10 cellular contexts compared by ENCODE assay signal in the genomic region with DNA sequence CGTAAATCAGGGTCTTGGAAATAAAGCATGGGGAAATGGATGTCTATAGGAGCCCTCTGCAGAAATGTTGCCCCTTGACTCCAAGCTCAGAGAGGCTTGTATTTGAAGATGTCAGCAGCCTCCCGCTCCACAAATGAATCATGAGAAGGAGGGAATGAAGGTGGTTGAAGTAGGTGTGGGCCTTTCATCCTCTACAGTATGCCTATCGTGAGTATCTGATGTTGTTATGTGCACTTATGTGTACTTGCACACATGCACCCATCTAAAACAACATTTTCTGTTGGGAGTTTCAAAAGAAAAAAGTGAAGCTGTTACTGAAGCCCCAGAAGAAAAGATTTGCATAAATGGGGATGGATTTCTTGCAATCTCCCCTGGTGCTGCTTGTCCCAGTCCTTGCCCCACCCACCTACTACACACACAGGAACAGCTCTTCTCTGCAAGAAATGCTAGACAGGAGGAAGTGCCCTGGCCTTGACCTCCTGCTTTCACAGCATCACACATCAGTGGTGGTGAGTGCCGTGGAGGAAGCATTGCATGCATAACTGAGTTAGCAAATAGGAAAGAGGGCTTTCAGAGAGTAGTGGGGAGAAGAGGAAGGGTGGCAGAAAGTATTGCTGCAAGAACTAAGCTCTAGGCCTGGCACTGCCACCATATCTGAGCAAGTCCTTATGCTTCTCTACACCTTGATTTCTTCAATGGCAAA.
DNase-seq lines count a peak whose midpoint lies in the region; ATAC-seq and TF ChIP-seq lines count a peak whose summit lies in the region.
"Had no signal": no experiment of that assay in that cellular context is flagged by ENCODE, and none has a peak within 500 bp of the region (broad histone marks: within the 10 kb centered on the region; RNA-seq: fewer than 3 reads in every experiment).

No MANE protein-coding gene starts in this region.

- H3K4me3 ChIP-seq in gastroesophageal sphincter (no peak overlapping the region), coronary artery (no peak overlapping the region)

- no peaks in the 10 kb centered on the region for H3K36me3 ChIP-seq in gastroesophageal sphincter

- peak; percentile 13 for DNase-seq in stimulated activated CD4-positive, alpha-beta T cell treated with anti-CD3 and anti-CD28 coated beads, Interleukin-12 subunit alpha, Interleukin-12 subunit beta, amount 100 ng/mL, for 4 hours
- no peak for DNase-seq in stimulated activated CD4-positive, alpha-beta T cell treated with anti-CD3 and anti-CD28 coated beads, Interleukin-4, amount 100 ng/mL, for 4 hours
- DNase-seq in T-cell, result peak; percentile 4 to 61 (median 29)
- DNase-seq in stimulated activated CD8-positive, alpha-beta memory T cell treated with anti-CD3 and anti-CD28 coated beads, Interleukin-4, amount 100 ng/mL, for 48 hours, result peak; percentile 46
- DNase-seq in coronary artery (ENCODE audit: low spot score), result no peak

- H3K9me3 Mint-ChIP-seq in T-cell, result peaks cover under 1 to 19% (median 2%) of the 10 kb centered on the region in 3 donors

- peak; percentile 87 to 96 (median 96) for ATAC-seq in T-cell (replicated peaks in 1 of 4)
- peak; percentile 40 for ATAC-seq in gastroesophageal sphincter
- ATAC-seq in HG02981 (IDR thresholded peaks at IDR 0.05; ENCODE audit: unreplicated experiment), result no peak
- no peak for ATAC-seq in GM21360 (IDR thresholded peaks at IDR 0.05; ENCODE audit: unreplicated experiment)
- ATAC-seq: Panc1 had no signal

- TF ChIP-seq POLR2A in gastroesophageal sphincter (IDR thresholded peaks at IDR 0.05), result no peak

- 75 to 97% methylated on average over 3 to 4 of the region's 4 CpGs for WGBS in gastroesophageal sphincter (ENCODE audit: low coverage in 1 of 2), 2 donors

- H3K27me3 Mint-ChIP-seq in T-cell, result no peaks in the 10 kb centered on the region

- CTCF ChIA-PET in T-cell (lab: Charles Lee), result no interaction called here

- H3K36me3 Mint-ChIP-seq in T-cell, result no peaks in the 10 kb centered on the region

- H3K27me3 ChIP-seq in gastroesophageal sphincter, result no peaks in the 10 kb centered on the region

- peak overlapping the region; percentile 59 to 73 for H3K27ac Mint-ChIP-seq in T-cell

- TF ChIP-seq CTCF in gastroesophageal sphincter (IDR thresholded peaks at IDR 0.05) (no peak), coronary artery (IDR thresholded peaks at IDR 0.05) (no peak)

- POLR2A ChIA-PET in T-cell (lab: Charles Lee), result no interaction called here

- TF ChIP-seq EP300 in gastroesophageal sphincter (IDR thresholded peaks at IDR 0.05), result no peak

- H3K4me1 Mint-ChIP-seq in T-cell, result peaks cover 49 to 64% (median 57%) of the 10 kb centered on the region in 3 donors

- H3K27ac ChIP-seq in gastroesophageal sphincter (no peak overlapping the region), coronary artery (no peak overlapping the region)
- H3K27ac ChIP-seq: C4-2B had no signal

- peak overlapping the region in 1 of 3 donors; percentile 58 for H3K4me3 Mint-ChIP-seq in T-cell

- no peaks in the 10 kb centered on the region for H3K9me3 ChIP-seq in gastroesophageal sphincter

- H3K4me1 ChIP-seq in gastroesophageal sphincter, result peaks cover 0 to 3% (median 0%) of the 10 kb centered on the region in 3 donors

Comparison
In these comparisons a context has a peak if more than half of its experiments do, and no peak if none do; other contexts are left out.
1. DNase-seq: peak in stimulated activated CD4-positive, alpha-beta T cell treated with anti-CD3 and anti-CD28 coated beads, Interleukin-12 subunit alpha, Interleukin-12 subunit beta, amount 100 ng/mL, for 4 hours (single experiment), T-cell (34 of 34) and stimulated activated CD8-positive, alpha-beta memory T cell treated with anti-CD3 and anti-CD28 coated beads, Interleukin-4, amount 100 ng/mL, for 48 hours (single experiment); none in stimulated activated CD4-positive, alpha-beta T cell treated with anti-CD3 and anti-CD28 coated beads, Interleukin-4, amount 100 ng/mL, for 4 hours (0 of 2) and coronary artery (single experiment).
2. ATAC-seq: peak in T-cell (4 of 4) and gastroesophageal sphincter (single experiment); none in HG02981 (single experiment) and GM21360 (single experiment).